ENCODE assay signal across 1 cellular context in the genomic region with DNA sequence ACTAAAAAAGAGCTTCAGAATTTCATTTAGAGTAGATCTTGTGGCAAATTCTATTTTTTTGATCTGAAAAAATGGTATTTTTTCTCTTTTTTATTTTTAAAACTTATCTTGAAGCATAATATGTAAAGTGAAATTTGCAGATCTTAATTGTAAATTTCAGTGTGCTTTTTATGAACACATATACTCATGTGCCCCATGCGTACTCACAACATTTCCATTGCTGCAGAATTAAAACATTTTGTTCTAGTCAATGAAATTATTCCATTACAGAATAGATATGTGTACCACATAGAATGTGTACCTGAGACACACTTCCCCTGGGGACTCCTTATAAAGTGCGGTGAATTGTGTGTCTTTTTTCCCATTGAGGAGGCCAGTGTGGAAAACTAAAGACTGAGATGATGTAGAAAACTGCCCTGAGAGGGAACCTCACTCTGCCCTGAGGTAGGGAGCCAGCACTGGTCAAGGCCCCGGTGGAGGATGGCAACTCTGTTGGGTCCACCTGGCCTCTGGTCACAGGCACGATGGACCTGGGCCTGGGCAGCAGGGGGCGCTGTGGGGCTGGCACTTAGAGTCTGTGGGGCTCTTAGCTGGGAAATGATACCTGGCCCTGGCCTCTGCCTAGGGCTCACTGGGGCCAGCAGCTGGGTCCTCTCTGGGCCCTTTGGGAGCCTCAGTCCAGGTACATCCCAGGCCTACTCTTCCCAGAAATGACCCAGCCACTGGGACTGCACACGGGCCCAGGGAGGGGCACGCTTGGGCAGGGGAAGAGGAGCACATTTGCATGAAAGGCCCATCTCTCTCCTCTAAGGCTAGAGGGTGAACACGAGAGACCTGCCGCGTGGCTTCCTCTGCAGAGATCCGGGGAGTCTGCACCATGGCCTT.
TF ChIP-seq lines count a peak whose summit lies in the region.

No MANE protein-coding gene starts in this region.

TF ChIP-seq in K562, 482 proteins besides CTCF, POLR2A, EP300 and RAD21 (continued from another document and continues in another):
- peak; percentile 77 for TF ChIP-seq DEAF1 (CRISPR knock-in tag; IDR thresholded peaks at IDR 0.05)
- TF ChIP-seq ZNF134 (CRISPR knock-in tag; conservative IDR thresholded peaks at IDR 0.05) = no peak; the same call in 1 of the 2 replicates
- TF ChIP-seq KLF1 (tag; IDR thresholded peaks at IDR 0.05) = no peak
- no peak for TF ChIP-seq RUNX1 (IDR thresholded peaks at IDR 0.05; ENCODE audit: low read depth)
- TF ChIP-seq ARHGAP35 (IDR thresholded peaks at IDR 0.05; ENCODE audit: partially characterized antibody) = no peak
- TF ChIP-seq ZNF384 (IDR thresholded peaks at IDR 0.05; ENCODE audit: low read depth, low read length) = peak; percentile 70
- no peak for TF ChIP-seq CEBPG (CRISPR knock-in tag; IDR thresholded peaks at IDR 0.05)
- no peak for TF ChIP-seq CEBPG (tag; conservative IDR thresholded peaks at IDR 0.05 in 1 of 2, IDR thresholded peaks at IDR 0.05 in 1 of 2)
- TF ChIP-seq HDAC6 (IDR thresholded peaks at IDR 0.05; ENCODE audit: low read depth, low read length) = no peak
- TF ChIP-seq SMARCC2 (IDR thresholded peaks at IDR 0.05; ENCODE audit: low read depth) = no peak
- peak; percentile 56; the same call in 1 of the 2 replicates for TF ChIP-seq RFX5 (IDR thresholded peaks at IDR 0.05; ENCODE audit: low read depth, low read length)
- TF ChIP-seq CXXC5 (CRISPR knock-in tag; IDR thresholded peaks at IDR 0.05) = peak; percentile 52; the same call in 1 of the 2 replicates
- no peak for TF ChIP-seq ZEB2 (IDR thresholded peaks at IDR 0.05)
- 0 out of 2 replicates have a peak, but pooled peaks have one; percentile 4 for TF ChIP-seq HBP1 (CRISPR knock-in tag; IDR thresholded peaks at IDR 0.05)
- TF ChIP-seq, protein P1, sequence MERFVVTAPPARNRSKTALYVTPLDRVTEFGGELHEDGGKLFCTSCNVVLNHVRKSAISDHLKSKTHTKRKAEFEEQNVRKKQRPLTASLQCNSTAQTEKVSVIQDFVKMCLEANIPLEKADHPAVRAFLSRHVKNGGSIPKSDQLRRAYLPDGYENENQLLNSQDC (CRISPR knock-in tag; IDR thresholded peaks at IDR 0.05) = no peak; the same call in 1 of the 2 replicates
- TF ChIP-seq GATAD2A (IDR thresholded peaks at IDR 0.05) = no peak
- TF ChIP-seq SMAD3 (CRISPR knock-in tag; conservative IDR thresholded peaks at IDR 0.05) = no peak
- TF ChIP-seq, protein P2, sequence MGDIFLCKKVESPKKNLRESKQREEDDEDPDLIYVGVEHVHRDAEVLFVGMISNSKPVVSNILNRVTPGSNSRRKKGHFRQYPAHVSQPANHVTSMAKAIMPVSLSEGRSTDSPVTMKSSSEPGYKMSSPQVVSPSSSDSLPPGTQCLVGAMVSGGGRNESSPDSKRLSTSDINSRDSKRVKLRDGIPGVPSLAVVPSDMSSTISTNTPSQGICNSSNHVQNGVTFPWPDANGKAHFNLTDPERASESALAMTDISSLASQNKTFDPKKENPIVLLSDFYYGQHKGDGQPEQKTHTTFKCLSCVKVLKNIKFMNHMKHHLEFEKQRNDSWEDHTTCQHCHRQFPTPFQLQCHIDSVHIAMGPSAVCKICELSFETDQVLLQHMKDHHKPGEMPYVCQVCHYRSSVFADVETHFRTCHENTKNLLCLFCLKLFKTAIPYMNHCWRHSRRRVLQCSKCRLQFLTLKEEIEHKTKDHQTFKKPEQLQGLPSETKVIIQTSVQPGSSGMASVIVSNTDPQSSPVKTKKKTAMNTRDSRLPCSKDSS (IDR thresholded peaks at IDR 0.05; ENCODE audit: low read depth, partially characterized antibody) = no peak
- TF ChIP-seq STAT6 (CRISPR knock-in tag; IDR thresholded peaks at IDR 0.05) = peak; percentile 96
- TF ChIP-seq DNMT1 (IDR thresholded peaks at IDR 0.05) = no peak
- TF ChIP-seq RBM34 (IDR thresholded peaks at IDR 0.05; ENCODE audit: borderline replicate concordance, insufficient read depth, low read length) = no peak
- no peak for TF ChIP-seq MCM5 (IDR thresholded peaks at IDR 0.05; ENCODE audit: low read depth)
- 0 out of 2 replicates have a peak, but pooled peaks have one; percentile 56 for TF ChIP-seq ZNF518B (CRISPR knock-in tag; IDR thresholded peaks at IDR 0.05)
- no peak for TF ChIP-seq RFX1 (IDR thresholded peaks at IDR 0.05)
- no peak for TF ChIP-seq ESRRA (IDR thresholded peaks at IDR 0.05; ENCODE audit: borderline replicate concordance, low read depth)
- TF ChIP-seq, protein P3, sequence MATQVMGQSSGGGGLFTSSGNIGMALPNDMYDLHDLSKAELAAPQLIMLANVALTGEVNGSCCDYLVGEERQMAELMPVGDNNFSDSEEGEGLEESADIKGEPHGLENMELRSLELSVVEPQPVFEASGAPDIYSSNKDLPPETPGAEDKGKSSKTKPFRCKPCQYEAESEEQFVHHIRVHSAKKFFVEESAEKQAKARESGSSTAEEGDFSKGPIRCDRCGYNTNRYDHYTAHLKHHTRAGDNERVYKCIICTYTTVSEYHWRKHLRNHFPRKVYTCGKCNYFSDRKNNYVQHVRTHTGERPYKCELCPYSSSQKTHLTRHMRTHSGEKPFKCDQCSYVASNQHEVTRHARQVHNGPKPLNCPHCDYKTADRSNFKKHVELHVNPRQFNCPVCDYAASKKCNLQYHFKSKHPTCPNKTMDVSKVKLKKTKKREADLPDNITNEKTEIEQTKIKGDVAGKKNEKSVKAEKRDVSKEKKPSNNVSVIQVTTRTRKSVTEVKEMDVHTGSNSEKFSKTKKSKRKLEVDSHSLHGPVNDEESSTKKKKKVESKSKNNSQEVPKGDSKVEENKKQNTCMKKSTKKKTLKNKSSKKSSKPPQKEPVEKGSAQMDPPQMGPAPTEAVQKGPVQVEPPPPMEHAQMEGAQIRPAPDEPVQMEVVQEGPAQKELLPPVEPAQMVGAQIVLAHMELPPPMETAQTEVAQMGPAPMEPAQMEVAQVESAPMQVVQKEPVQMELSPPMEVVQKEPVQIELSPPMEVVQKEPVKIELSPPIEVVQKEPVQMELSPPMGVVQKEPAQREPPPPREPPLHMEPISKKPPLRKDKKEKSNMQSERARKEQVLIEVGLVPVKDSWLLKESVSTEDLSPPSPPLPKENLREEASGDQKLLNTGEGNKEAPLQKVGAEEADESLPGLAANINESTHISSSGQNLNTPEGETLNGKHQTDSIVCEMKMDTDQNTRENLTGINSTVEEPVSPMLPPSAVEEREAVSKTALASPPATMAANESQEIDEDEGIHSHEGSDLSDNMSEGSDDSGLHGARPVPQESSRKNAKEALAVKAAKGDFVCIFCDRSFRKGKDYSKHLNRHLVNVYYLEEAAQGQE (CRISPR knock-in tag; IDR thresholded peaks at IDR 0.05; ENCODE audit: low read depth) = peak; percentile 65; the same call in 1 of the 2 replicates
- peak; percentile 64; the same call in 1 of the 2 replicates for TF ChIP-seq ZBED1 (IDR thresholded peaks at IDR 0.05)
- peak; percentile 36; the same call in 1 of the 2 replicates for TF ChIP-seq TCF3 (CRISPR knock-in tag; IDR thresholded peaks at IDR 0.05)
- TF ChIP-seq, protein P4, sequence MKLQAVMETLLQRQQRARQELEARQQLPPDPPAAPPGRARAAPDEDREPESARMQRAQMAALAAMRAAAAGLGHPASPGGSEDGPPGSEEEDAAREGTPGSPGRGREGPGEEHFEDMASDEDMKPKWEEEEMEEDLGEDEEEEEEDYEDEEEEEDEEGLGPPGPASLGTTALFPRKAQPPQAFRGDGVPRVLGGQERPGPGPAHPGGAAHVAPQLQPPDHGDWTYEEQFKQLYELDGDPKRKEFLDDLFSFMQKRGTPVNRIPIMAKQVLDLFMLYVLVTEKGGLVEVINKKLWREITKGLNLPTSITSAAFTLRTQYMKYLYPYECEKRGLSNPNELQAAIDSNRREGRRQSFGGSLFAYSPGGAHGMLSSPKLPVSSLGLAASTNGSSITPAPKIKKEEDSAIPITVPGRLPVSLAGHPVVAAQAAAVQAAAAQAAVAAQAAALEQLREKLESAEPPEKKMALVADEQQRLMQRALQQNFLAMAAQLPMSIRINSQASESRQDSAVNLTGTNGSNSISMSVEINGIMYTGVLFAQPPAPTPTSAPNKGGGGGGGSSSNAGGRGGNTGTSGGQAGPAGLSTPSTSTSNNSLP (IDR thresholded peaks at IDR 0.05; ENCODE audit: borderline replicate concordance, low read depth, low read length) = peak; percentile 61; the same call in 1 of the 2 replicates
- 0 out of 2 replicates have a peak, but pooled peaks have one; percentile 46 for TF ChIP-seq ZNF217 (CRISPR knock-in tag; IDR thresholded peaks at IDR 0.05)
- no peak for TF ChIP-seq TCFL5 (CRISPR knock-in tag; conservative IDR thresholded peaks at IDR 0.05)
- TF ChIP-seq ELF2 (CRISPR knock-in tag; IDR thresholded peaks at IDR 0.05) = no peak
- TF ChIP-seq ZBTB17 (CRISPR knock-in tag; IDR thresholded peaks at IDR 0.05) = peak; percentile 74; the same call in 1 of the 2 replicates
- TF ChIP-seq BCOR (IDR thresholded peaks at IDR 0.05) = no peak
- no peak for TF ChIP-seq FOXM1 (IDR thresholded peaks at IDR 0.05; ENCODE audit: low read depth)
- no peak for TF ChIP-seq FOXM1 (CRISPR knock-in tag; IDR thresholded peaks at IDR 0.05; ENCODE audit: low read depth)
- TF ChIP-seq ZBTB49 (CRISPR knock-in tag; IDR thresholded peaks at IDR 0.05; ENCODE audit: borderline replicate concordance) = 0 out of 2 replicates have a peak, but pooled peaks have one; percentile 24
- TF ChIP-seq JUNB (CRISPR knock-in tag; conservative IDR thresholded peaks at IDR 0.05) = peak; percentile 39; the same call in 1 of the 2 replicates
